12 cellular contexts compared by ENCODE assay signal in the genomic region with DNA sequence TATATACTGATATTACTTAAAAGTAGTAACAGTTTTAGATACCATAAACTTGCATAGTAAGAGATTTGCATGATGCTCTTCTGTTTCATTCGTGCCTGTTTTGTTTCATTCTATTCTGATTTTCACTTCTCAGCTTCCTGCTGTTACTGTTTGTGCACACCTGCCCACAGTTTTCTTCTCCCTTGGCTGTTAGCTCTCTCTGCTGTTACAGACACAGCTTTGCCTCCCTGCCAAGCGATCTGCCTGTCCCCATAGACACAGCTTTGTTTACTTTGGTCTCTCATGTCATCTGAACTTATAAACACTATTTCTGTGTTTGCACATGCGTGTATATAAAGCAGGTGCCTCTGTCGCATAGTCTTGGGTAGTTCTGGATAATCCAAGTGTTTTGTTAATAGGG. TPM values are rescaled to one million over a fixed set of nuclear protein-coding genes. Genes with fewer than 3 reads are reported as not detected.
A peak's percentile ranks its signal among the peaks of the same experiment; 100 is the strongest.
DNase-seq lines count a peak whose midpoint lies in the region; ATAC-seq, FAIRE-seq and TF ChIP-seq lines count a peak whose summit lies in the region.
"Had no signal": no experiment of that assay in that cellular context is flagged by ENCODE, and none has a peak within 500 bp of the region (broad histone marks: within the 10 kb centered on the region; RNA-seq: fewer than 3 reads in every experiment).

No MANE protein-coding gene starts in this region.

- H2AK5ac ChIP-seq in H9 (ENCODE audit: insufficient read length, low read length), result no peak overlapping the region

- H3K23ac ChIP-seq in H9 (ENCODE audit: insufficient read length, low read depth, low read length), result no peak overlapping the region

- no peaks in the 10 kb centered on the region for H3K79me2 ChIP-seq in H9 (ENCODE audit: insufficient read depth, low read length)

- no peak overlapping the region for H2BK20ac ChIP-seq in H9 (ENCODE audit: low read depth, low read length, poor library complexity, severe bottlenecking)

- WGBS in H9 (ENCODE audit: extremely low coverage, insufficient read length, low lambda C conversion rate), result no CpG with 5 or more reads among the region's 4 CpGs

- H3K79me1 ChIP-seq in H9 (ENCODE audit: insufficient read depth, low read depth, low read length, poor library complexity, severe bottlenecking), result no peaks in the 10 kb centered on the region

- no peaks in the 10 kb centered on the region for H3K9me3 ChIP-seq in H9 (ENCODE audit: control insufficient read depth, low read depth, low read length)
- H3K9me3 ChIP-seq: MG63 had no signal

- no peak overlapping the region for H3K18ac ChIP-seq in H9 (ENCODE audit: insufficient read length, low read depth, low read length)

- no peaks in the 10 kb centered on the region for H3K27me3 ChIP-seq in H9 (ENCODE audit: insufficient read depth, low read length)
- H3K27me3 ChIP-seq: MG63 had no signal

- CTCF ChIA-PET in RWPE1 (lab: Yijun Ruan, JAX), result no interaction called here

- TF ChIP-seq POLR2A in GM12892 (IDR thresholded peaks at IDR 0.05; ENCODE audit: low read depth, low read length), result no peak

- no peaks in the 10 kb centered on the region for H3K23me2 ChIP-seq in H9 (ENCODE audit: insufficient read length, low read depth, low read length, poor library complexity, severe bottlenecking)

- no peak overlapping the region for H2BK120ac ChIP-seq in H9 (ENCODE audit: low read depth, low read length, poor library complexity, severe bottlenecking)

- H2BK5ac ChIP-seq in H9 (ENCODE audit: insufficient read length, low read length), result no peak overlapping the region

- H4K20me1 ChIP-seq in H9 (ENCODE audit: control insufficient read depth, insufficient read depth, insufficient read length), result no peaks in the 10 kb centered on the region

- H2BK15ac ChIP-seq in H9 (ENCODE audit: low read depth, low read length), result no peak overlapping the region

- no peak overlapping the region for H3K4ac ChIP-seq in H9 (ENCODE audit: low read depth, low read length)

- peak; percentile 70 for FAIRE-seq in GM12892 (lab: Jason Lieb, UNC)
- FAIRE-seq: bronchial epithelial cell had no signal

- POLR2A ChIA-PET in RWPE1 (lab: Yijun Ruan, JAX; ENCODE audit: low non-redundant PET), result no interaction called here

- no peak overlapping the region for H3K14ac ChIP-seq in H9 (ENCODE audit: insufficient read depth, low read length)

- DNase-seq in GM12892 (ENCODE audit: insufficient read length) (no peak), NCI-H2171 (lab: John Stamatoyannopoulos, UW) (peak; percentile 52), left lobe of liver (ENCODE audit: low spot score) (no peak), H9 (no peak), RWPE1 (ENCODE audit: low spot score) (no peak)
- DNase-seq: activated CD8-positive, alpha-beta memory T cell treated with anti-CD3 and anti-CD28 coated beads, Interleukin-2, amount 50 U/mL, for 4 hours; EL; MG63 had no signal

- no peak overlapping the region for H4K8ac ChIP-seq in H9 (replicated peaks; ENCODE audit: insufficient read length, low read depth, low read length)

- no peak overlapping the region for H2BK12ac ChIP-seq in H9 (ENCODE audit: insufficient read length, low read depth, low read length)

- H3K4me2 ChIP-seq in H9 (ENCODE audit: insufficient read depth, insufficient read length, low read length), result no peak overlapping the region

- no peak overlapping the region for H3K4me3 Mint-ChIP-seq in H9

- H3K4me1 ChIP-seq in H9 (ENCODE audit: insufficient read depth, low read length), result no peaks in the 10 kb centered on the region

- H3K56ac ChIP-seq in H9 (ENCODE audit: insufficient read length, low read depth, low read length), result no peak overlapping the region

- H3K27ac ChIP-seq in H9 (ENCODE audit: insufficient read length, low read depth, low read length) (no peak overlapping the region), RWPE1 (no peak overlapping the region)

- ATAC-seq in HG02852 (IDR thresholded peaks at IDR 0.05; ENCODE audit: unreplicated experiment), result peak; percentile 68
- ATAC-seq in left lobe of liver, result peak; percentile 64
- no peak for ATAC-seq in HG03097 (IDR thresholded peaks at IDR 0.05; ENCODE audit: low FRiP score, unreplicated experiment)
- ATAC-seq in GM21381 (IDR thresholded peaks at IDR 0.05; ENCODE audit: unreplicated experiment), result no peak

- no peak overlapping the region for H3K9ac ChIP-seq in H9 (ENCODE audit: extremely low read depth, insufficient read length, low read length)

- no peak overlapping the region for H4K5ac ChIP-seq in H9 (ENCODE audit: insufficient read length, low read depth, low read length)

- peaks cover 18 to 24% of the 10 kb centered on the region in 2 experiments for H3K4me1 Mint-ChIP-seq in H9

- H3K27me3 Mint-ChIP-seq in H9 (ENCODE audit: low read depth), result no peaks in the 10 kb centered on the region; the same call in 1 of the 2 replicates

- TF ChIP-seq CTCF in H9 (conservative IDR thresholded peaks at IDR 0.05) (no peak), RWPE1 (conservative IDR thresholded peaks at IDR 0.05; ENCODE audit: low read depth) (no peak)

- no peak overlapping the region for H3T11ph ChIP-seq in H9 (ENCODE audit: low read length)

- H4K91ac ChIP-seq in H9 (ENCODE audit: insufficient read length, low read depth, low read length), result no peak overlapping the region

- no peak overlapping the region for H3K27ac Mint-ChIP-seq in H9

- peaks cover 42 to 87% (median 77%) of the 10 kb centered on the region in 3 experiments; a peak in 6 of 7 replicates for H3K36me3 Mint-ChIP-seq in H9 (ENCODE audit: insufficient read depth in 1 of 3, low read depth in 3 of 3)

- H3K9me3 Mint-ChIP-seq in H9, result no peaks in the 10 kb centered on the region

- H2AFZ ChIP-seq in H9 (ENCODE audit: low read length), result no peak overlapping the region

RNA-seq across cellular contexts. Expression of a gene that starts 21.4 kb away (rescaled TPM):
- polyA plus RNA-seq in GM12892 (2012; ENCODE audit: missing spikeins), result 49.4 TPM
- 22.0 TPM for total RNA-seq in left lobe of liver
- 81.8 and 85.0 TPM in 2 replicates for total RNA-seq in H9 (2021)

RNA-seq across cellular contexts. Expression of a gene that starts 25.3 kb away (rescaled TPM):
- 51.9 TPM for polyA plus RNA-seq in GM12892 (2012; ENCODE audit: missing spikeins)
- total RNA-seq in left lobe of liver (28.1 TPM), H9 (2021) (86.9 and 91.9 TPM in 2 replicates)

RNA-seq across cellular contexts. Expression of a gene that starts 54.3 kb away (rescaled TPM):
- polyA plus RNA-seq in GM12892 (2012; ENCODE audit: missing spikeins), result 21.3 TPM
- total RNA-seq in left lobe of liver (8.8 TPM), H9 (2021) (57.8 and 62.1 TPM in 2 replicates)

Comparison
In these comparisons a context has a peak if more than half of its experiments do, and no peak if none do; other contexts are left out.
1. ATAC-seq: peak in HG02852 (single experiment) and left lobe of liver (single experiment); none in HG03097 (single experiment) and GM21381 (single experiment).